26 cellular contexts compared by ENCODE assay signal in the genomic region with DNA sequence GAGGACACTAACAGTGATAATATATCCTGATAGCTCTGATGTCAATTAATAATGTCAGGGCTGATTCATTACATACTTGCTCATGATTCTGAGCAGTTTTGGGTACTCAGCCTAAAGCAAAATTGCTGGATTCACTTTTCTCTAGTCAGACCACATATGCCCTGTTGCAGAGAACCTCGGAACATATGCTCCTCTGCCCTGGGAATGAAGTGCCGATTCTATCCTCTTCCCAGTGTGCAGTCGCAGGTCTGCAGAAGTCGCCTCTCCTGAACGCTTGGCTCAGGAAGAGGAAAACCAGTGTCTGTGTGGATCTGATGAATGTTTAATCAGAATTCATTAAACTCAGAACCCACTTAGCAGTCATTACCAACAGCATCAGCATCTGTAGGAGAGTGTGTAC. TPM values are rescaled to one million over a fixed set of nuclear protein-coding genes. Genes with fewer than 3 reads are reported as not detected.
"Had no signal": no experiment of that assay in that cellular context is flagged by ENCODE, and none has a peak within 500 bp of the region (broad histone marks: within the 10 kb centered on the region; RNA-seq: fewer than 3 reads in every experiment).

No MANE protein-coding gene starts in this region.

- DNase-seq: activated CD4-positive, alpha-beta T cell treated with anti-CD3 and anti-CD28 coated beads, Interleukin-2, amount 10 ng/mL, durations not matched to agents 24 days and 14 days; activated CD4-positive, alpha-beta T cell treated with anti-CD3 and anti-CD28 coated beads, Interleukin-2, amount 50 U/mL, for 4 hours; activated CD8-positive, alpha-beta T cell treated with anti-CD3 and anti-CD28 coated beads for 36 hours; activated gamma-delta T cell; activated naive CD4-positive, alpha-beta T cell treated with Interleukin-2 at 50 U/mL for 16 hours; activated T-cell treated with anti-CD3 and anti-CD28 coated beads, Interleukin-2, amount 50 U/mL, for 1 hour; activated T-cell treated with anti-CD3 and anti-CD28 coated beads, Interleukin-2, amount 50 U/mL, for 72 hours; adrenal gland; Kasumi-1; MG63; MV-4-11; NCI-H1092; NCI-H1436 treated with DMSO at 0.1 percent for 48 hours; NCI-H1694 treated with DMSO at 0.1 percent for 48 hours; NCI-H2029; NCI-H345; NCI-H510A; NCI-H526; NCI-H748 treated with DMSO at 0.1 percent for 48 hours; NK-92 treated with Interleukin-12 subunit alpha and Interleukin-12 subunit beta, amount 100 ng/mL, for 24 hours; Right ventricle myocardium superior had no signal

- ATAC-seq: activated CD8-positive, alpha-beta T cell treated with anti-CD3 and anti-CD28 coated beads for 36 hours; activated naive CD4-positive, alpha-beta T cell treated with anti-CD3 and anti-CD28 coated beads, Interleukin-2, amount 50 U/mL, for 72 hours; activated T-cell treated with anti-CD3 and anti-CD28 coated beads, Interleukin-2, amount 50 U/mL, for 72 hours had no signal

RNA-seq across cellular contexts. Expression of gene ABCC12, which starts 34.5 kb away (rescaled TPM):
- total RNA-seq: activated CD4-positive, alpha-beta T cell treated with anti-CD3 and anti-CD28 coated beads, Interleukin-2, amount 10 ng/mL, durations not matched to agents 24 days and 14 days; activated CD8-positive, alpha-beta memory T cell treated with anti-CD3 and anti-CD28 coated beads for 36 hours; activated CD8-positive, alpha-beta T cell treated with anti-CD3 and anti-CD28 coated beads for 36 hours; activated naive CD4-positive, alpha-beta T cell treated with anti-CD3 and anti-CD28 coated beads, Interleukin-2, amount 50 U/mL, for 72 hours; activated T-cell treated with anti-CD3 and anti-CD28 coated beads, Interleukin-2, amount 50 U/mL, for 72 hours; activated T-helper 2 cell treated with anti-CD3 and anti-CD28 coated beads, Interferon-gamma antibody, Interleukin-2, Interleukin-4, amounts not matched to agents 10 μg/mL and 5 μg/mL and 100 μg/mL, durations not matched to agents 14 hours and 24 hours and 36 hours; adrenal gland; bronchial epithelial cell; PC-9; Right ventricle myocardium superior had no signal
